Comparison of ENCODE assay signal across 1 cellular context in the genomic region with DNA sequence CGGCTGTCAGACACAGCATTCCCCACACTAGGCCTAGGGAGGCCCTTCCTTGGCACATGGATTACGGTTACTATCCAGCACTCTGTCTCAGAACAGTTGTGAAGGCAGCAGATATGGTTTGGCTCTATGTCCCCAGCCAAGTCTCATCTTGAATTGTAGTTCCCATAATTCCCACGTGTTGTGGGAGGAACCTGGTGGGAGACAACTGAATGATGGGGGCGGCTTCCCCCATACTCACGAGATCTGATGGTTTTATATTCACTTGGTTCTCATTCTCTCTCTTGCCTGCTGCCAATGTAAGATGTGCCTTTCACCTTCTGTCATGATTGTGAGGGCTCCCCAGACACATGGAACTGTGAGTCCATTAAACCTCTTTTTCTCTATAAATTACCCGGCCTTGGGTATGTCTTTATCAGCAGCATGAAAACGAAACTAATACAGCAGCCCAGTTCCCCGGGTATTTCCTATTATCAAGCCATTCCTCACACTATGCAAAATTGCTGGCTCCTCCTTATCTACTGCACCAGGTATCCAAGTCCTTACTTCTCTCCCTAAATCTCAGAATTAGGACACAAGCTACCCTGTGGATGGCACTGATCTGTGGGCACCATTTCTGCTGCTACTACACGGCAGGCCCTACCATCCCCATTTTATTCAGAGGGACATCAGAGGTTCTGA.
TF ChIP-seq lines count a peak whose summit lies in the region.

No MANE protein-coding gene starts in this region.

TF ChIP-seq in HCT116, 20 proteins besides CTCF, POLR2A, EP300 and RAD21 (continued from another document):
- TF ChIP-seq, protein P1, sequence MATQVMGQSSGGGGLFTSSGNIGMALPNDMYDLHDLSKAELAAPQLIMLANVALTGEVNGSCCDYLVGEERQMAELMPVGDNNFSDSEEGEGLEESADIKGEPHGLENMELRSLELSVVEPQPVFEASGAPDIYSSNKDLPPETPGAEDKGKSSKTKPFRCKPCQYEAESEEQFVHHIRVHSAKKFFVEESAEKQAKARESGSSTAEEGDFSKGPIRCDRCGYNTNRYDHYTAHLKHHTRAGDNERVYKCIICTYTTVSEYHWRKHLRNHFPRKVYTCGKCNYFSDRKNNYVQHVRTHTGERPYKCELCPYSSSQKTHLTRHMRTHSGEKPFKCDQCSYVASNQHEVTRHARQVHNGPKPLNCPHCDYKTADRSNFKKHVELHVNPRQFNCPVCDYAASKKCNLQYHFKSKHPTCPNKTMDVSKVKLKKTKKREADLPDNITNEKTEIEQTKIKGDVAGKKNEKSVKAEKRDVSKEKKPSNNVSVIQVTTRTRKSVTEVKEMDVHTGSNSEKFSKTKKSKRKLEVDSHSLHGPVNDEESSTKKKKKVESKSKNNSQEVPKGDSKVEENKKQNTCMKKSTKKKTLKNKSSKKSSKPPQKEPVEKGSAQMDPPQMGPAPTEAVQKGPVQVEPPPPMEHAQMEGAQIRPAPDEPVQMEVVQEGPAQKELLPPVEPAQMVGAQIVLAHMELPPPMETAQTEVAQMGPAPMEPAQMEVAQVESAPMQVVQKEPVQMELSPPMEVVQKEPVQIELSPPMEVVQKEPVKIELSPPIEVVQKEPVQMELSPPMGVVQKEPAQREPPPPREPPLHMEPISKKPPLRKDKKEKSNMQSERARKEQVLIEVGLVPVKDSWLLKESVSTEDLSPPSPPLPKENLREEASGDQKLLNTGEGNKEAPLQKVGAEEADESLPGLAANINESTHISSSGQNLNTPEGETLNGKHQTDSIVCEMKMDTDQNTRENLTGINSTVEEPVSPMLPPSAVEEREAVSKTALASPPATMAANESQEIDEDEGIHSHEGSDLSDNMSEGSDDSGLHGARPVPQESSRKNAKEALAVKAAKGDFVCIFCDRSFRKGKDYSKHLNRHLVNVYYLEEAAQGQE (IDR thresholded peaks at IDR 0.05; ENCODE audit: low read depth): no peak
- TF ChIP-seq ZNF274 (IDR thresholded peaks at IDR 0.05; ENCODE audit: low read depth, low read length) (no peak), POLR2AphosphoS5 (IDR thresholded peaks at IDR 0.05; ENCODE audit: low read depth, low read length) (no peak), ZFX (IDR thresholded peaks at IDR 0.05) (no peak)
